21 cellular contexts compared by ENCODE assay signal in genomic region chr10:71423936-71424335, GRCh38.
"Had no signal": no experiment of that assay in that cellular context is flagged by ENCODE, and none has a peak within 500 bp of the region (broad histone marks: within the 10 kb centered on the region; RNA-seq: fewer than 3 reads in every experiment).

No MANE protein-coding gene starts in this region.

- H3K4me1 ChIP-seq: esophagus squamous epithelium, gastroesophageal sphincter, lower lobe of right lung, testis, tibial nerve had no signal

- H3K9me3 Mint-ChIP-seq: effector memory CD8-positive, alpha-beta T cell; immature natural killer cell; memory B cell; mesothelial cell of epicardium; natural killer cell; neural crest cell; stimulated activated effector memory CD8-positive, alpha-beta T cell treated with anti-CD3 and anti-CD28 coated beads, Interleukin-12 subunit alpha, Interleukin-12 subunit beta, amount 100 ng/mL, for 72 hours; stimulated activated naive CD8-positive, alpha-beta T cell treated with anti-CD3 and anti-CD28 coated beads, Interleukin-15, Interleukin-2, amounts not matched to agents 100 ng/mL and 50 ng/mL, for 24 hours had no signal

- H3K36me3 Mint-ChIP-seq: immature natural killer cell; memory B cell; mesothelial cell of epicardium; natural killer cell; stimulated activated effector memory CD8-positive, alpha-beta T cell treated with anti-CD3 and anti-CD28 coated beads, Interleukin-12 subunit alpha, Interleukin-12 subunit beta, amount 100 ng/mL, for 72 hours had no signal

- H3K4me3 Mint-ChIP-seq: effector memory CD8-positive, alpha-beta T cell; immature natural killer cell; memory B cell; mesothelial cell of epicardium; natural killer cell; neural crest cell; stimulated activated effector memory CD8-positive, alpha-beta T cell treated with anti-CD3 and anti-CD28 coated beads, Interleukin-12 subunit alpha, Interleukin-12 subunit beta, amount 100 ng/mL, for 72 hours; stimulated activated naive CD8-positive, alpha-beta T cell treated with anti-CD3 and anti-CD28 coated beads, Interleukin-15, Interleukin-2, amounts not matched to agents 100 ng/mL and 50 ng/mL, for 24 hours had no signal

- H3K9me3 ChIP-seq: esophagus squamous epithelium, gastroesophageal sphincter, left ventricle myocardium inferior, lower lobe of right lung, testis, tibial nerve had no signal

- H3K27me3 ChIP-seq: esophagus squamous epithelium, gastroesophageal sphincter, testis, tibial nerve had no signal

- H3K36me3 ChIP-seq: esophagus squamous epithelium, gastroesophageal sphincter, left ventricle myocardium inferior, lower lobe of right lung, tibial nerve had no signal

- H3K27me3 Mint-ChIP-seq: stimulated activated naive CD8-positive, alpha-beta T cell treated with anti-CD3 and anti-CD28 coated beads, Interleukin-15, Interleukin-2, amounts not matched to agents 100 ng/mL and 50 ng/mL, for 24 hours had no signal

- DNase-seq: effector memory CD8-positive, alpha-beta T cell; esophagus squamous epithelium; foreskin fibroblast; glutamatergic neuron; immature natural killer cell; kidney; left cardiac atrium; left ventricle myocardium inferior; lower lobe of right lung; natural killer cell; occipital lobe; small intestine; stimulated activated CD4-positive, alpha-beta T cell treated with anti-CD3 and anti-CD28 coated beads, Interleukin-2, amount 100 ng/mL, for 48 hours; testis had no signal

- H3K27ac Mint-ChIP-seq: effector memory CD8-positive, alpha-beta T cell; immature natural killer cell; memory B cell; mesothelial cell of epicardium; natural killer cell; stimulated activated effector memory CD8-positive, alpha-beta T cell treated with anti-CD3 and anti-CD28 coated beads, Interleukin-12 subunit alpha, Interleukin-12 subunit beta, amount 100 ng/mL, for 72 hours; stimulated activated naive CD8-positive, alpha-beta T cell treated with anti-CD3 and anti-CD28 coated beads, Interleukin-15, Interleukin-2, amounts not matched to agents 100 ng/mL and 50 ng/mL, for 24 hours had no signal

- H3K4me1 Mint-ChIP-seq: immature natural killer cell; natural killer cell; neural crest cell; stimulated activated effector memory CD8-positive, alpha-beta T cell treated with anti-CD3 and anti-CD28 coated beads, Interleukin-12 subunit alpha, Interleukin-12 subunit beta, amount 100 ng/mL, for 72 hours had no signal

- ATAC-seq: effector memory CD8-positive, alpha-beta T cell; gastroesophageal sphincter; left cardiac atrium; lower lobe of right lung; natural killer cell had no signal

- H3K4me3 ChIP-seq: esophagus squamous epithelium, gastroesophageal sphincter, left ventricle myocardium inferior, lower lobe of right lung, testis, tibial nerve had no signal

- H3K27ac ChIP-seq: esophagus squamous epithelium, gastroesophageal sphincter, left ventricle myocardium inferior, lower lobe of right lung, testis, tibial nerve had no signal
